1 cellular context compared by ENCODE assay signal in genomic region chr4:906311-907102, GRCh38.
TF ChIP-seq lines count a peak whose summit lies in the region.

No MANE protein-coding gene starts in this region.

TF ChIP-seq in K562, 482 proteins besides CTCF, POLR2A, EP300 and RAD21:
- TF ChIP-seq L3MBTL2 (IDR thresholded peaks at IDR 0.05) (no peak), ESRRA (IDR thresholded peaks at IDR 0.05; ENCODE audit: borderline replicate concordance, low read depth) (no peak), GABPA (tag; conservative IDR thresholded peaks at IDR 0.05; ENCODE audit: low read depth) (no peak), POLR2G (IDR thresholded peaks at IDR 0.05; ENCODE audit: low read depth, low read length) (0 out of 2 replicates have a peak, but pooled peaks have one; percentile 14), ZNF707 (CRISPR knock-in tag; conservative IDR thresholded peaks at IDR 0.05) (no peak)
- TF ChIP-seq, protein P1, sequence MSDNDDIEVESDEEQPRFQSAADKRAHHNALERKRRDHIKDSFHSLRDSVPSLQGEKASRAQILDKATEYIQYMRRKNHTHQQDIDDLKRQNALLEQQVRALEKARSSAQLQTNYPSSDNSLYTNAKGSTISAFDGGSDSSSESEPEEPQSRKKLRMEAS (CRISPR knock-in tag; IDR thresholded peaks at IDR 0.05), result 0 out of 2 replicates have a peak, but pooled peaks have one; percentile 13
